1 cellular context compared by ENCODE assay signal in the genomic region with DNA sequence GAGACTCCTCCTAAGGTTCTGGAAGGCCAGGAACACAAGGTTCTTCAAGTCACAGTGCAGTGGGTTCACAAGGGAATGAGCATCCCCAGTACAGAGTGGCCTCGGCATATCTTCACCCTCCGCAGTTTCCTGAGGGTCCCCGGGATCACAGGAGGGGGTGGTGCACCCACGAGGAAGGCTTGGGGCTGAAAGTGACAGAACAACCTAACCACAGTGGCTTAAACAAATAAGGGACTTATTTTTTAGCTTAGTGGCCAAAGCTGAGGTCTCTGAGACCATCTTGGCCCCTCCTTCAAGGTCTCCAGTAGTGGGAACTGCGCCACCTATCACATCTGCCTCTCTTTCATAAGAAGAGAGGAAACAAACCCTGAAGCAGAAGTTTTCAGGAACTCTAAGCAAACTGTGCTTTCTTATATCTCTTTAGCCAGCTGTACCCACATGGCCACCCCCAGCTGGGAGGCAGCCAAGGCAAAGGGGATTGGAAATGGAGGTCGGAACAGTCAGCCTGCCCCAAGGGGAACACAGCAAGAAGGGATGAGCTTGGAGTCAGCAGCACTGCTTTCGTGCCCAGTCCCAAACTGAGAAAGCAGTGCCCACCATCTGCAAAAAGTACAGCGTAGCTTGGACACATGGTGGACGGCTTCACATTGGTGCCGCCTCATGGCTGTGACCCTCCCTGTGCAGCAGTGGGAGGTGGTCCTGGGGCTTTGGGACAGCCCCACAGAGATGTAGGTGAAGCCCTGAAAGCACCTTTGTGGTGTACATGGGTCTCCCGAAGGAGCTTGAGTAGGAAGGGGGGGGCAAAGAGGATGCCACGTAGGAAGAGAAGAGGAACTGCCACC.
TF ChIP-seq lines count a peak whose summit lies in the region.

No MANE protein-coding gene starts in this region.

TF ChIP-seq in SK-N-SH, 30 proteins besides CTCF, POLR2A, EP300 and RAD21 (continued from another document):
- TF ChIP-seq, protein P1, sequence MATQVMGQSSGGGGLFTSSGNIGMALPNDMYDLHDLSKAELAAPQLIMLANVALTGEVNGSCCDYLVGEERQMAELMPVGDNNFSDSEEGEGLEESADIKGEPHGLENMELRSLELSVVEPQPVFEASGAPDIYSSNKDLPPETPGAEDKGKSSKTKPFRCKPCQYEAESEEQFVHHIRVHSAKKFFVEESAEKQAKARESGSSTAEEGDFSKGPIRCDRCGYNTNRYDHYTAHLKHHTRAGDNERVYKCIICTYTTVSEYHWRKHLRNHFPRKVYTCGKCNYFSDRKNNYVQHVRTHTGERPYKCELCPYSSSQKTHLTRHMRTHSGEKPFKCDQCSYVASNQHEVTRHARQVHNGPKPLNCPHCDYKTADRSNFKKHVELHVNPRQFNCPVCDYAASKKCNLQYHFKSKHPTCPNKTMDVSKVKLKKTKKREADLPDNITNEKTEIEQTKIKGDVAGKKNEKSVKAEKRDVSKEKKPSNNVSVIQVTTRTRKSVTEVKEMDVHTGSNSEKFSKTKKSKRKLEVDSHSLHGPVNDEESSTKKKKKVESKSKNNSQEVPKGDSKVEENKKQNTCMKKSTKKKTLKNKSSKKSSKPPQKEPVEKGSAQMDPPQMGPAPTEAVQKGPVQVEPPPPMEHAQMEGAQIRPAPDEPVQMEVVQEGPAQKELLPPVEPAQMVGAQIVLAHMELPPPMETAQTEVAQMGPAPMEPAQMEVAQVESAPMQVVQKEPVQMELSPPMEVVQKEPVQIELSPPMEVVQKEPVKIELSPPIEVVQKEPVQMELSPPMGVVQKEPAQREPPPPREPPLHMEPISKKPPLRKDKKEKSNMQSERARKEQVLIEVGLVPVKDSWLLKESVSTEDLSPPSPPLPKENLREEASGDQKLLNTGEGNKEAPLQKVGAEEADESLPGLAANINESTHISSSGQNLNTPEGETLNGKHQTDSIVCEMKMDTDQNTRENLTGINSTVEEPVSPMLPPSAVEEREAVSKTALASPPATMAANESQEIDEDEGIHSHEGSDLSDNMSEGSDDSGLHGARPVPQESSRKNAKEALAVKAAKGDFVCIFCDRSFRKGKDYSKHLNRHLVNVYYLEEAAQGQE (IDR thresholded peaks at IDR 0.05; ENCODE audit: low read depth, low read length) = no peak
